In the genomic region with DNA sequence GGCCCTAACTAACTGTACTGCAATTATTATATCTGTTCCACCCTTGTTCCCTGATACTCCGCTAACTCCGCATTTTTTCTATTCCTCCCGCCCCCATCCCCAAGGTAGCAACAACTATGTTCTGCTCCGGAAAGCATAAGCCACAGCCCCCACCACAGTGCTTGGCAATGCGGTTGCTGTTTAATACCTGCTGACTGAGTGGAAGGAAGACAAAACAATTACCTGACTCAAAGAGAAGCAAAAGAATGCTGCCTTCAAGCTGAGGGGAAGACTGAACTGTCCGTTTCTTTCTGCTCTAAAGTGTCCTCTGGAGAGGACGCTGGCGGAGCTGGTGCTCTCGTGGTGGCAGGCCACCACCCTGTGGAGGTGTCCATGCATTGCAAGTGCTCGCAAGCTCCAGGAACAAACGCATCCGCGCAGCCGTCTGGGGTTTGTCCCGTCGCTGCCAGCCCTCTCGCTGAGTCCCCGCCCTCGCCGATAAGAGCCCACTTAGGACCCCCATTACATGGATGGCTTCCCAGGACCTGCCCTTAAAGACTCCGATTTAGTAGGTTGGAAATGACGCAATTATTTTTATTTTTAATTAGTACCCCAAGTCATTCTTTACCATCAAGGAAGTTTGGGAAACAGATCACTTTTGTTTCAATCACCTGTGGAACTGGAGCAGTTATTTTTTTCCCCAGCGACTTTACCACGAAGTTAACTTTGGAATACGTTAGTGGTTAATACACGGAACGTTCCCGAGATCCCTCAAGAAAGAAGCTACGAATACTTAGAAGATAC, we compare ENCODE assay signal across 2 cellular contexts.
A peak's percentile ranks its signal among the peaks of the same experiment; 100 is the strongest.
TF ChIP-seq lines count a peak whose summit lies in the region.

No MANE protein-coding gene starts in this region.

TF ChIP-seq in HEK293, 187 proteins besides CTCF, POLR2A, EP300 and RAD21 (continued from another document and continues in another):
- TF ChIP-seq, protein P1, sequence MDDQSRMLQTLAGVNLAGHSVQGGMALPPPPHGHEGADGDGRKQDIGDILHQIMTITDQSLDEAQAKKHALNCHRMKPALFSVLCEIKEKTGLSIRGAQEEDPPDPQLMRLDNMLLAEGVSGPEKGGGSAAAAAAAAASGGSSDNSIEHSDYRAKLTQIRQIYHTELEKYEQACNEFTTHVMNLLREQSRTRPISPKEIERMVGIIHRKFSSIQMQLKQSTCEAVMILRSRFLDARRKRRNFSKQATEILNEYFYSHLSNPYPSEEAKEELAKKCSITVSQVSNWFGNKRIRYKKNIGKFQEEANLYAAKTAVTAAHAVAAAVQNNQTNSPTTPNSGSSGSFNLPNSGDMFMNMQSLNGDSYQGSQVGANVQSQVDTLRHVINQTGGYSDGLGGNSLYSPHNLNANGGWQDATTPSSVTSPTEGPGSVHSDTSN (CRISPR knock-in tag; IDR thresholded peaks at IDR 0.05): no peak
- TF ChIP-seq ZXDB (tag by site-specific recombination; IDR thresholded peaks at IDR 0.05) (0 out of 2 replicates have a peak, but pooled peaks have one; percentile 33), PRDM1 (tag by site-specific recombination; IDR thresholded peaks at IDR 0.05) (no peak), ZNF654 (tag by site-specific recombination; IDR thresholded peaks at IDR 0.05; ENCODE audit: low read depth) (peak; percentile 90), PRDM4 (tag by site-specific recombination; IDR thresholded peaks at IDR 0.05) (peak; percentile 78), PRDM2 (tag by site-specific recombination; IDR thresholded peaks at IDR 0.05; ENCODE audit: borderline replicate concordance) (no peak)
- TF ChIP-seq, protein P2, sequence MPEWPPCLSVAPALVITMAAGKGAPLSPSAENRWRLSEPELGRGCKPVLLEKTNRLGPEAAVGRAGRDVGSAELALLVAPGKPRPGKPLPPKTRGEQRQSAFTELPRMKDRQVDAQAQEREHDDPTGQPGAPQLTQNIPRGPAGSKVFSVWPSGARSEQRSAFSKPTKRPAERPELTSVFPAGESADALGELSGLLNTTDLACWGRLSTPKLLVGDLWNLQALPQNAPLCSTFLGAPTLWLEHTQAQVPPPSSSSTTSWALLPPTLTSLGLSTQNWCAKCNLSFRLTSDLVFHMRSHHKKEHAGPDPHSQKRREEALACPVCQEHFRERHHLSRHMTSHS (tag by site-specific recombination; IDR thresholded peaks at IDR 0.05): no peak

TF ChIP-seq in SK-N-SH treated with all-trans-retinoic acid at 6 μM for 48 hours, 23 proteins besides CTCF, POLR2A, EP300 and RAD21 (continued from another document):
- TF ChIP-seq, protein P3, sequence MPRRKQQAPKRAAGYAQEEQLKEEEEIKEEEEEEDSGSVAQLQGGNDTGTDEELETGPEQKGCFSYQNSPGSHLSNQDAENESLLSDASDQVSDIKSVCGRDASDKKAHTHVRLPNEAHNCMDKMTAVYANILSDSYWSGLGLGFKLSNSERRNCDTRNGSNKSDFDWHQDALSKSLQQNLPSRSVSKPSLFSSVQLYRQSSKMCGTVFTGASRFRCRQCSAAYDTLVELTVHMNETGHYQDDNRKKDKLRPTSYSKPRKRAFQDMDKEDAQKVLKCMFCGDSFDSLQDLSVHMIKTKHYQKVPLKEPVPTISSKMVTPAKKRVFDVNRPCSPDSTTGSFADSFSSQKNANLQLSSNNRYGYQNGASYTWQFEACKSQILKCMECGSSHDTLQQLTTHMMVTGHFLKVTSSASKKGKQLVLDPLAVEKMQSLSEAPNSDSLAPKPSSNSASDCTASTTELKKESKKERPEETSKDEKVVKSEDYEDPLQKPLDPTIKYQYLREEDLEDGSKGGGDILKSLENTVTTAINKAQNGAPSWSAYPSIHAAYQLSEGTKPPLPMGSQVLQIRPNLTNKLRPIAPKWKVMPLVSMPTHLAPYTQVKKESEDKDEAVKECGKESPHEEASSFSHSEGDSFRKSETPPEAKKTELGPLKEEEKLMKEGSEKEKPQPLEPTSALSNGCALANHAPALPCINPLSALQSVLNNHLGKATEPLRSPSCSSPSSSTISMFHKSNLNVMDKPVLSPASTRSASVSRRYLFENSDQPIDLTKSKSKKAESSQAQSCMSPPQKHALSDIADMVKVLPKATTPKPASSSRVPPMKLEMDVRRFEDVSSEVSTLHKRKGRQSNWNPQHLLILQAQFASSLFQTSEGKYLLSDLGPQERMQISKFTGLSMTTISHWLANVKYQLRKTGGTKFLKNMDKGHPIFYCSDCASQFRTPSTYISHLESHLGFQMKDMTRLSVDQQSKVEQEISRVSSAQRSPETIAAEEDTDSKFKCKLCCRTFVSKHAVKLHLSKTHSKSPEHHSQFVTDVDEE (CRISPR knock-in tag; IDR thresholded peaks at IDR 0.05): no peak
- TF ChIP-seq, protein P4, sequence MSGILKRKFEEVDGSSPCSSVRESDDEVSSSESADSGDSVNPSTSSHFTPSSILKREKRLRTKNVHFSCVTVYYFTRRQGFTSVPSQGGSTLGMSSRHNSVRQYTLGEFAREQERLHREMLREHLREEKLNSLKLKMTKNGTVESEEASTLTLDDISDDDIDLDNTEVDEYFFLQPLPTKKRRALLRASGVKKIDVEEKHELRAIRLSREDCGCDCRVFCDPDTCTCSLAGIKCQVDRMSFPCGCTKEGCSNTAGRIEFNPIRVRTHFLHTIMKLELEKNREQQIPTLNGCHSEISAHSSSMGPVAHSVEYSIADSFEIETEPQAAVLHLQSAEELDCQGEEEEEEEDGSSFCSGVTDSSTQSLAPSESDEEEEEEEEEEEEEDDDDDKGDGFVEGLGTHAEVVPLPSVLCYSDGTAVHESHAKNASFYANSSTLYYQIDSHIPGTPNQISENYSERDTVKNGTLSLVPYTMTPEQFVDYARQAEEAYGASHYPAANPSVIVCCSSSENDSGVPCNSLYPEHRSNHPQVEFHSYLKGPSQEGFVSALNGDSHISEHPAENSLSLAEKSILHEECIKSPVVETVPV (CRISPR knock-in tag; IDR thresholded peaks at IDR 0.05): no peak
- TF ChIP-seq CREB5 (CRISPR knock-in tag; IDR thresholded peaks at IDR 0.05; ENCODE audit: low read depth) (no peak), OSR1 (CRISPR knock-in tag; IDR thresholded peaks at IDR 0.05) (no peak), BACH2 (CRISPR knock-in tag; IDR thresholded peaks at IDR 0.05; ENCODE audit: borderline replicate concordance) (no peak), ZC3H10 (CRISPR knock-in tag; IDR thresholded peaks at IDR 0.05) (no peak), ZNF8 (CRISPR knock-in tag; IDR thresholded peaks at IDR 0.05) (no peak), ZFP30 (CRISPR knock-in tag; IDR thresholded peaks at IDR 0.05) (no peak)
- TF ChIP-seq, protein P5, sequence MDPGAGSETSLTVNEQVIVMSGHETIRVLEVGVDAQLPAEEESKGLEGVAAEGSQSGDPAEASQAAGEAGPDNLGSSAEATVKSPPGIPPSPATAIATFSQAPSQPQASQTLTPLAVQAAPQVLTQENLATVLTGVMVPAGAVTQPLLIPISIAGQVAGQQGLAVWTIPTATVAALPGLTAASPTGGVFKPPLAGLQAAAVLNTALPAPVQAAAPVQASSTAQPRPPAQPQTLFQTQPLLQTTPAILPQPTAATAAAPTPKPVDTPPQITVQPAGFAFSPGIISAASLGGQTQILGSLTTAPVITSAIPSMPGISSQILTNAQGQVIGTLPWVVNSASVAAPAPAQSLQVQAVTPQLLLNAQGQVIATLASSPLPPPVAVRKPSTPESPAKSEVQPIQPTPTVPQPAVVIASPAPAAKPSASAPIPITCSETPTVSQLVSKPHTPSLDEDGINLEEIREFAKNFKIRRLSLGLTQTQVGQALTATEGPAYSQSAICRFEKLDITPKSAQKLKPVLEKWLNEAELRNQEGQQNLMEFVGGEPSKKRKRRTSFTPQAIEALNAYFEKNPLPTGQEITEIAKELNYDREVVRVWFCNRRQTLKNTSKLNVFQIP (CRISPR knock-in tag; IDR thresholded peaks at IDR 0.05; ENCODE audit: borderline replicate concordance, low read depth): no peak
